ENCODE assay signal across 8 cellular contexts in the genomic region with DNA sequence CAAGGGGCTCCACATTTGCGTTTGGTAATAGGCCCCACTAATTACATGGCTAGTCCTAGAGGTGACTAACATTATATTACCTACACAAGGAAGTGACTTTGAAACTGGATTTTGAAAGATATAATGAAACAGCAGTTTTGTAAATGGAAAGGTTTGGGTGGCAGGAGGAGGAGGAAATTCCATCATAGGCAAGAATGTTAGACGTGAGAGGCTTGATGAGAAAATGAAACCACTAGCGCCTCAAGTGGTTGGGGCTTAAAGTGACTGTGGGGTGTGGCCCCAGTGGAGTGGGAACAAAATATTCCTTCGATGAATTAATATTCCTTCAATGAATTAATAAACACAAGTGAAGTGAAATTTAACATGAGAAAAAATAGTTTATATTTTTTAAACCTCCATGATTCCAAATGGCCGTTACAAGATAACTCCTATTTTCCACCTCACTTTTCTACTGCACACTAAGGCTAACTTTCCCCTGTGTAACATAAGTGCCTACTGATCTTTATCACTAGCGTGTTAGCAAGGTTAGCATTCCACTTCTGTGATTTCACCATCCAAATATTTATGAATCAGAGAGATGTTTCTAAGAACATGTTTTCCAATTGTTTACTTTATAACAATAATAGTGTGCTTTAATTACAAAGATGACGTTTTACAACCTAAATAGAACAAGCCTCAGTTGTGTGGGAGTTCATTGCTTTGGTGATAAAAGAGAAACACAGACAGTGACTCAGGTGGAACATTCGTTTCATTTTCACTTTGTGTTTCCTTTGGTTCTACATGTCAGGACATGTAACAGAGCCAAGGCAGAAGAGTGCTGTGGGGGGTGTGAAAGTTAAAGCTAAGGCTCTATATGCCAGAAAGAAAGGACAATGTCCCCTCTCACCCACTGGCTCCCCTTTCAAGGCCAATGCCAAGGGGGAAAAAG. TPM values are rescaled to one million over a fixed set of nuclear protein-coding genes. Genes with fewer than 3 reads are reported as not detected.
A peak's percentile ranks its signal among the peaks of the same experiment; 100 is the strongest.
DNase-seq lines count a peak whose midpoint lies in the region; ATAC-seq and TF ChIP-seq lines count a peak whose summit lies in the region.

No MANE protein-coding gene starts in this region.

- H3K36me3 ChIP-seq in OCI-LY7 (ENCODE audit: insufficient read depth, low read length) (no peaks in the 10 kb centered on the region), stomach (no peaks in the 10 kb centered on the region)

- no peak for TF ChIP-seq POLR2A in stomach (IDR thresholded peaks at IDR 0.05)

- peaks cover 0 to 11% (median 0%) of the 10 kb centered on the region in 3 donors for H3K27me3 ChIP-seq in stomach

- no peak overlapping the region for H2AFZ ChIP-seq in OCI-LY7 (ENCODE audit: low read length)

- CTCF ChIA-PET in OCI-LY7 (lab: Charles Lee; ENCODE audit: unreplicated experiment), result no interaction called here

- no peak for TF ChIP-seq EP300 in stomach (IDR thresholded peaks at IDR 0.05)

- POLR2A ChIA-PET in OCI-LY7 (lab: Charles Lee), result no interaction called here

- DNase-seq in CD1c-positive myeloid dendritic cell (ENCODE audit: extremely low spot score) (peak; percentile 93), OCI-LY7 (ENCODE audit: low spot score) (peak; percentile 30), amniotic stem cell (lab: John Stamatoyannopoulos, UW) (peak; percentile 88), kidney glomerular epithelial cell (lab: John Stamatoyannopoulos, UW) (peak; percentile 99), stomach (no peak), DMS114 treated with DMSO at 0.1 percent for 48 hours (lab: John Stamatoyannopoulos, UW; ENCODE audit: unreplicated experiment) (no peak)

- H3K9me3 ChIP-seq in OCI-LY7 (ENCODE audit: low read length) (no peaks in the 10 kb centered on the region), stomach (no peaks in the 10 kb centered on the region)

- no TSS peak for BruUV-seq in OCI-LY7 (replicated peaks; lab: Mats Ljungman, UMichigan)

- H3K9me2 ChIP-seq in OCI-LY7 (ENCODE audit: insufficient read depth, low read length), result no peaks in the 10 kb centered on the region

- TF ChIP-seq CTCF in OCI-LY7 (conservative IDR thresholded peaks at IDR 0.05; ENCODE audit: low read length), result peak; percentile 84
- peak in 3 of 7 experiments; percentile 19 to 45 (median 23) for TF ChIP-seq CTCF in stomach (IDR thresholded peaks at IDR 0.05)

- H4K20me1 ChIP-seq in OCI-LY7 (ENCODE audit: insufficient read depth, low read length), result no peaks in the 10 kb centered on the region

- H3K27ac ChIP-seq in OCI-LY7 (ENCODE audit: low read depth, low read length, poor library complexity, severe bottlenecking) (no peak overlapping the region), stomach (peak overlapping the region in 3 of 5 donors; percentile 47 to 58 (median 57))

- 26 to 37% (median 33%) methylated on average over 8 of the region's 8 CpGs for WGBS in stomach, 5 donors

- H3K4me2 ChIP-seq in OCI-LY7 (ENCODE audit: low read length), result 0 out of 2 replicates have a peak overlapping the region, but pooled peaks have one; percentile 20

- no peaks in the 10 kb centered on the region for H3K79me2 ChIP-seq in OCI-LY7 (ENCODE audit: insufficient read depth, low read depth, low read length)

- intact Hi-C loops in OCI-LY7 (cut with micrococcal nuclease; ENCODE audit: unreplicated experiment), result no loop called here
- intact Hi-C loops in stomach (cut with DNase I; ENCODE audit: low total_unique reads), result no loop called here

- ATAC-seq in GM18907 (IDR thresholded peaks at IDR 0.05; ENCODE audit: unreplicated experiment) (peak; percentile 92), HG03095 (IDR thresholded peaks at IDR 0.05; ENCODE audit: unreplicated experiment) (peak; percentile 91)

- no peaks in the 10 kb centered on the region for H3K4me1 ChIP-seq in OCI-LY7 (ENCODE audit: insufficient read depth, low read length, poor library complexity, severe bottlenecking)
- H3K4me1 ChIP-seq in stomach, result peaks cover 0 to 15% (median 7%) of the 10 kb centered on the region in 4 donors

- no peak overlapping the region for H3K4me3 ChIP-seq in OCI-LY7 (ENCODE audit: low read depth, low read length, poor library complexity, severe bottlenecking)
- H3K4me3 ChIP-seq in stomach, result no peak overlapping the region

RNA-seq across cellular contexts. Expression of a gene that starts 12.5 kb away (rescaled TPM):
- total RNA-seq in OCI-LY7 (2014; rRNA removed; shearing (Covaris generic)), result 2.7 and 4.7 TPM in 2 replicates
- total RNA-seq in OCI-LY7 (2022) (2.9 and 3.7 TPM in 2 replicates), stomach (10 to 100 TPM in 4 of 5 donors, not detected in 1; 14.0 to 59.8 (median 24.3) TPM)
- polyA plus RNA-seq in stomach, result 10 to 100 TPM; 19.9 to 60.2 (median 33.0) TPM

Comparison
In these comparisons a context has a peak if more than half of its experiments do, and no peak if none do; other contexts are left out.
1. DNase-seq: peak in CD1c-positive myeloid dendritic cell (single experiment), OCI-LY7 (single experiment), amniotic stem cell (single experiment) and kidney glomerular epithelial cell (single experiment); none in stomach (single experiment) and DMS114 treated with DMSO at 0.1 percent for 48 hours (single experiment).